ENCODE assay signal across 1 cellular context in genomic region chrX:16771483-16772398, GRCh38.
TF ChIP-seq lines count a peak whose summit lies in the region.

No MANE protein-coding gene starts in this region.

TF ChIP-seq in HEK293, 187 proteins besides CTCF, POLR2A, EP300 and RAD21 (continued from another document and continues in another):
- peak; percentile 89 for TF ChIP-seq ZNF664 (tag by site-specific recombination; IDR thresholded peaks at IDR 0.05)
- no peak for TF ChIP-seq ZNF704 (tag by site-specific recombination; IDR thresholded peaks at IDR 0.05)
- no peak for TF ChIP-seq ZNF23 (tag by site-specific recombination; IDR thresholded peaks at IDR 0.05; ENCODE audit: borderline replicate concordance)
- TF ChIP-seq ZNF837 (tag by site-specific recombination; IDR thresholded peaks at IDR 0.05): no peak
- no peak for TF ChIP-seq ZBTB7A (tag by site-specific recombination; IDR thresholded peaks at IDR 0.05; ENCODE audit: low read depth)
- no peak for TF ChIP-seq ZNF416 (tag by site-specific recombination; IDR thresholded peaks at IDR 0.05)
- TF ChIP-seq ZNF354C (tag by site-specific recombination; IDR thresholded peaks at IDR 0.05; ENCODE audit: borderline replicate concordance, low read depth): no peak
- TF ChIP-seq ZNF768 (tag by site-specific recombination; IDR thresholded peaks at IDR 0.05): no peak
- TF ChIP-seq ZNF518A (tag by site-specific recombination; conservative IDR thresholded peaks at IDR 0.05; ENCODE audit: low read depth): no peak
- peak; percentile 77 for TF ChIP-seq KLF10 (tag by site-specific recombination; IDR thresholded peaks at IDR 0.05)
- 0 out of 2 replicates have a peak, but pooled peaks have one; percentile 52 for TF ChIP-seq REPIN1 (tag by site-specific recombination; IDR thresholded peaks at IDR 0.05; ENCODE audit: low read depth)
- peak; percentile 14; the same call in 1 of the 2 replicates for TF ChIP-seq ZBTB49 (tag by site-specific recombination; IDR thresholded peaks at IDR 0.05; ENCODE audit: low read depth)
- TF ChIP-seq PBX3 (CRISPR knock-in tag; IDR thresholded peaks at IDR 0.05): no peak
- TF ChIP-seq TCF7L2 (IDR thresholded peaks at IDR 0.05; ENCODE audit: borderline replicate concordance, low read depth, low read length): no peak
- TF ChIP-seq ZNF623 (tag by site-specific recombination; IDR thresholded peaks at IDR 0.05): no peak
- TF ChIP-seq BCL11B (tag by site-specific recombination; IDR thresholded peaks at IDR 0.05; ENCODE audit: low read depth): no peak
- no peak for TF ChIP-seq SALL2 (tag by site-specific recombination; IDR thresholded peaks at IDR 0.05; ENCODE audit: borderline replicate concordance)
- no peak for TF ChIP-seq WT1 (tag by site-specific recombination; IDR thresholded peaks at IDR 0.05)
- no peak for TF ChIP-seq ZNF169 (tag by site-specific recombination; IDR thresholded peaks at IDR 0.05)
- TF ChIP-seq AEBP2 (tag by site-specific recombination; IDR thresholded peaks at IDR 0.05; ENCODE audit: borderline replicate concordance): 0 out of 2 replicates have a peak, but pooled peaks have one; percentile 27
- peak; percentile 49; the same call in 1 of the 2 replicates for TF ChIP-seq HIC1 (tag by site-specific recombination; IDR thresholded peaks at IDR 0.05)
- TF ChIP-seq IKZF3 (tag by site-specific recombination; IDR thresholded peaks at IDR 0.05): no peak
- TF ChIP-seq ZNF548 (tag by site-specific recombination; IDR thresholded peaks at IDR 0.05): no peak
- TF ChIP-seq ZNF555 (tag by site-specific recombination; conservative IDR thresholded peaks at IDR 0.05): no peak
- no peak for TF ChIP-seq ZSCAN30 (tag by site-specific recombination; IDR thresholded peaks at IDR 0.05)
- TF ChIP-seq ZNF202 (tag by site-specific recombination; IDR thresholded peaks at IDR 0.05; ENCODE audit: borderline replicate concordance): no peak
- peak; percentile 78 for TF ChIP-seq ZBTB44 (tag by site-specific recombination; IDR thresholded peaks at IDR 0.05)
- no peak for TF ChIP-seq ZFP41 (tag by site-specific recombination; IDR thresholded peaks at IDR 0.05; ENCODE audit: borderline replicate concordance)
- no peak for TF ChIP-seq ZNF585B (tag by site-specific recombination; IDR thresholded peaks at IDR 0.05)
- no peak for TF ChIP-seq ZNF26 (tag by site-specific recombination; IDR thresholded peaks at IDR 0.05)
- no peak for TF ChIP-seq ZNF24 (tag by site-specific recombination; IDR thresholded peaks at IDR 0.05)
- no peak for TF ChIP-seq ZNF654 (tag by site-specific recombination; IDR thresholded peaks at IDR 0.05; ENCODE audit: low read depth)
- TF ChIP-seq ZNF221 (tag by site-specific recombination; IDR thresholded peaks at IDR 0.05; ENCODE audit: borderline replicate concordance): no peak
- TF ChIP-seq GLIS2 (tag by site-specific recombination; IDR thresholded peaks at IDR 0.05): no peak
- 0 out of 2 replicates have a peak, but pooled peaks have one; percentile 19 for TF ChIP-seq ZBTB11 (tag by site-specific recombination; conservative IDR thresholded peaks at IDR 0.05; ENCODE audit: low read depth)
- TF ChIP-seq ZNF433 (tag by site-specific recombination; IDR thresholded peaks at IDR 0.05; ENCODE audit: low read depth): no peak
- 0 out of 2 replicates have a peak, but pooled peaks have one; percentile 31 for TF ChIP-seq OVOL3 (tag by site-specific recombination; IDR thresholded peaks at IDR 0.05)
